8 cellular contexts compared by ENCODE assay signal in the genomic region with DNA sequence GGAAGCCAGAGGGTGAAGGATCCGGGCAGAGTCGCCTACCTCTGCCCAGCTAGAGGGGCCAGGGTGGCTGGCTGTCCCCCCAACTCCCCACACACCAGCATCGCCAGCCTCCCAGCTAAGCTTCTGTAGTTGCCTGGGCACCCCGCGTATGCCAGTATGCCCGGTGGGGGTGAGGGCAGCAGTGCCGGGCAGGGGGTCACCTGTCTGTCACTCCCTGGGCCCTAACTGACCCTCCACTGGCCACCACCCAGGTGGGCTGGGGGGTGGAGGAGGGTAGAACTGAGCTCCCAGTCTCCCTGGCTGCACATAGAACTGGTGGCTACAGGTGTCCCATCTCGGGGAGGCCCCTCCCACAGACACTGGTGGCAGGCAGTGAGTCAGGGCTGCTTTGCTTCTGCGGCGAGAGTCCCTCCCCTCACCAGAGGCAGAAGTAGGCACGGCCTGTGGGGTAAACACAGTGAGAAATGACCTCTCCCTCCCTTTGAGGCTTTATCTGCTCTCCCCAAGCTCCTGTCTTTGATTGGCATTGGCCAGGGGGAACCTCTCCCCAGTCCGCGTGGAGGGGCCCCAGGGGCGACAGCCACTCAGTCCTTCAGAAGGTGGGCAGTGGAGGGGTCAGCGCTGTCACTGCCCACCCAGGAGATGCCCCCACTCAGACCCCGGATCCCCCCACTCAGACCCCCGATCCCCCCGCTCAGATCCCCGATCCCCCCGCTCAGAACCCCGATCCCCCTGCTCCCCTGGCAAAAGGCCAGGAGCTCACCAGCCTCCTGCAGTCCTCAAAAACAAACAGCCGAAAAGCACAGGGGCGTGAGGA. TPM values are rescaled to one million over a fixed set of nuclear protein-coding genes. Genes with fewer than 3 reads are reported as not detected.
A peak's percentile ranks its signal among the peaks of the same experiment; 100 is the strongest.
DNase-seq lines count a peak whose midpoint lies in the region; ATAC-seq and TF ChIP-seq lines count a peak whose summit lies in the region.

No MANE protein-coding gene starts in this region.

- no peaks in the 10 kb centered on the region for H3K9me3 Mint-ChIP-seq in WTC11

- CTCF ChIA-PET in WTC11 (lab: Charles Lee), result interaction anchor here (1.0 to 4.7 kb wide), 4 partner anchors 12 to 139 kb away, joined by 3 to 22 read pairs (median 3); no protein-coding TSS in a partner anchor

- in situ Hi-C loops in Caki2 (cut with HindIII; ENCODE audit: low pct_unique_long_range_greater_than_20kb, low sequenced_read_pairs), result no loop called here
- in situ Hi-C loops in G401 (cut with HindIII; ENCODE audit: low sequenced_read_pairs), result no loop called here

- H3K4me3 Mint-ChIP-seq in WTC11, result no peak overlapping the region

- H3K27me3 Mint-ChIP-seq in WTC11 (ENCODE audit: low read depth), result peaks cover 35% of the 10 kb centered on the region

- no peaks in the 10 kb centered on the region for H3K36me3 Mint-ChIP-seq in WTC11

- H3K4me1 Mint-ChIP-seq in WTC11, result 0 out of 2 replicates have a peak, but pooled peaks cover 3% of the 10 kb centered on the region

- POLR2A ChIA-PET in WTC11 (lab: Charles Lee), result no interaction called here

- DNase-seq in A172 (ENCODE audit: low spot score) (peak; percentile 88), Caki2 (ENCODE audit: low read depth) (peak; percentile 20), RPMI8226 (peak; percentile 95), NCI-H1105 (lab: John Stamatoyannopoulos, UW) (no peak), G401 (ENCODE audit: low spot score) (no peak), WTC11 (ENCODE audit: low spot score) (no peak)

- no peak overlapping the region for H3K27ac Mint-ChIP-seq in WTC11

- ATAC-seq in esophagus mucosa (peak; percentile 16), GM18511 (IDR thresholded peaks at IDR 0.05; ENCODE audit: unreplicated experiment) (no peak), WTC11 (no peak)

- no peak for TF ChIP-seq CTCF in WTC11 (IDR thresholded peaks at IDR 0.05)

TF ChIP-seq in WTC11, 78 proteins besides CTCF, POLR2A, EP300 and RAD21:
- TF ChIP-seq, protein P1, sequence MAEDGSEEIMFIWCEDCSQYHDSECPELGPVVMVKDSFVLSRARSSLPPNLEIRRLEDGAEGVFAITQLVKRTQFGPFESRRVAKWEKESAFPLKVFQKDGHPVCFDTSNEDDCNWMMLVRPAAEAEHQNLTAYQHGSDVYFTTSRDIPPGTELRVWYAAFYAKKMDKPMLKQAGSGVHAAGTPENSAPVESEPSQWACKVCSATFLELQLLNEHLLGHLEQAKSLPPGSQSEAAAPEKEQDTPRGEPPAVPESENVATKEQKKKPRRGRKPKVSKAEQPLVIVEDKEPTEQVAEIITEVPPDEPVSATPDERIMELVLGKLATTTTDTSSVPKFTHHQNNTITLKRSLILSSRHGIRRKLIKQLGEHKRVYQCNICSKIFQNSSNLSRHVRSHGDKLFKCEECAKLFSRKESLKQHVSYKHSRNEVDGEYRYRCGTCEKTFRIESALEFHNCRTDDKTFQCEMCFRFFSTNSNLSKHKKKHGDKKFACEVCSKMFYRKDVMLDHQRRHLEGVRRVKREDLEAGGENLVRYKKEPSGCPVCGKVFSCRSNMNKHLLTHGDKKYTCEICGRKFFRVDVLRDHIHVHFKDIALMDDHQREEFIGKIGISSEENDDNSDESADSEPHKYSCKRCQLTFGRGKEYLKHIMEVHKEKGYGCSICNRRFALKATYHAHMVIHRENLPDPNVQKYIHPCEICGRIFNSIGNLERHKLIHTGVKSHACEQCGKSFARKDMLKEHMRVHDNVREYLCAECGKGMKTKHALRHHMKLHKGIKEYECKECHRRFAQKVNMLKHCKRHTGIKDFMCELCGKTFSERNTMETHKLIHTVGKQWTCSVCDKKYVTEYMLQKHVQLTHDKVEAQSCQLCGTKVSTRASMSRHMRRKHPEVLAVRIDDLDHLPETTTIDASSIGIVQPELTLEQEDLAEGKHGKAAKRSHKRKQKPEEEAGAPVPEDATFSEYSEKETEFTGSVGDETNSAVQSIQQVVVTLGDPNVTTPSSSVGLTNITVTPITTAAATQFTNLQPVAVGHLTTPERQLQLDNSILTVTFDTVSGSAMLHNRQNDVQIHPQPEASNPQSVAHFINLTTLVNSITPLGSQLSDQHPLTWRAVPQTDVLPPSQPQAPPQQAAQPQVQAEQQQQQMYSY (CRISPR knock-in tag; IDR thresholded peaks at IDR 0.05), result no peak
- TF ChIP-seq, protein P2, sequence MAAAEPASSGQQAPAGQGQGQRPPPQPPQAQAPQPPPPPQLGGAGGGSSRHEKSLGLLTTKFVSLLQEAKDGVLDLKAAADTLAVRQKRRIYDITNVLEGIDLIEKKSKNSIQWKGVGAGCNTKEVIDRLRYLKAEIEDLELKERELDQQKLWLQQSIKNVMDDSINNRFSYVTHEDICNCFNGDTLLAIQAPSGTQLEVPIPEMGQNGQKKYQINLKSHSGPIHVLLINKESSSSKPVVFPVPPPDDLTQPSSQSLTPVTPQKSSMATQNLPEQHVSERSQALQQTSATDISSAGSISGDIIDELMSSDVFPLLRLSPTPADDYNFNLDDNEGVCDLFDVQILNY (CRISPR knock-in tag; IDR thresholded peaks at IDR 0.05), result no peak
- TF ChIP-seq RORB (CRISPR knock-in tag; IDR thresholded peaks at IDR 0.05), result no peak
- TF ChIP-seq, protein P3, sequence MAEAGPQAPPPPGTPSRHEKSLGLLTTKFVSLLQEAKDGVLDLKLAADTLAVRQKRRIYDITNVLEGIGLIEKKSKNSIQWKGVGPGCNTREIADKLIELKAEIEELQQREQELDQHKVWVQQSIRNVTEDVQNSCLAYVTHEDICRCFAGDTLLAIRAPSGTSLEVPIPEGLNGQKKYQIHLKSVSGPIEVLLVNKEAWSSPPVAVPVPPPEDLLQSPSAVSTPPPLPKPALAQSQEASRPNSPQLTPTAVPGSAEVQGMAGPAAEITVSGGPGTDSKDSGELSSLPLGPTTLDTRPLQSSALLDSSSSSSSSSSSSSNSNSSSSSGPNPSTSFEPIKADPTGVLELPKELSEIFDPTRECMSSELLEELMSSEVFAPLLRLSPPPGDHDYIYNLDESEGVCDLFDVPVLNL (CRISPR knock-in tag; IDR thresholded peaks at IDR 0.05; ENCODE audit: borderline replicate concordance, low read depth), result no peak
- TF ChIP-seq ZNF416 (CRISPR knock-in tag; IDR thresholded peaks at IDR 0.05), result no peak
- TF ChIP-seq, protein P4, sequence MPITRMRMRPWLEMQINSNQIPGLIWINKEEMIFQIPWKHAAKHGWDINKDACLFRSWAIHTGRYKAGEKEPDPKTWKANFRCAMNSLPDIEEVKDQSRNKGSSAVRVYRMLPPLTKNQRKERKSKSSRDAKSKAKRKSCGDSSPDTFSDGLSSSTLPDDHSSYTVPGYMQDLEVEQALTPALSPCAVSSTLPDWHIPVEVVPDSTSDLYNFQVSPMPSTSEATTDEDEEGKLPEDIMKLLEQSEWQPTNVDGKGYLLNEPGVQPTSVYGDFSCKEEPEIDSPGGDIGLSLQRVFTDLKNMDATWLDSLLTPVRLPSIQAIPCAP (CRISPR knock-in tag; IDR thresholded peaks at IDR 0.05), result no peak
- TF ChIP-seq ZNF121 (CRISPR knock-in tag; IDR thresholded peaks at IDR 0.05), result no peak
- no peak for TF ChIP-seq EMX1 (CRISPR knock-in tag; IDR thresholded peaks at IDR 0.05)
- TF ChIP-seq, protein P5, sequence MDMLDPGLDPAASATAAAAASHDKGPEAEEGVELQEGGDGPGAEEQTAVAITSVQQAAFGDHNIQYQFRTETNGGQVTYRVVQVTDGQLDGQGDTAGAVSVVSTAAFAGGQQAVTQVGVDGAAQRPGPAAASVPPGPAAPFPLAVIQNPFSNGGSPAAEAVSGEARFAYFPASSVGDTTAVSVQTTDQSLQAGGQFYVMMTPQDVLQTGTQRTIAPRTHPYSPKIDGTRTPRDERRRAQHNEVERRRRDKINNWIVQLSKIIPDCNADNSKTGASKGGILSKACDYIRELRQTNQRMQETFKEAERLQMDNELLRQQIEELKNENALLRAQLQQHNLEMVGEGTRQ (CRISPR knock-in tag; IDR thresholded peaks at IDR 0.05), result no peak
- TF ChIP-seq, protein P6, sequence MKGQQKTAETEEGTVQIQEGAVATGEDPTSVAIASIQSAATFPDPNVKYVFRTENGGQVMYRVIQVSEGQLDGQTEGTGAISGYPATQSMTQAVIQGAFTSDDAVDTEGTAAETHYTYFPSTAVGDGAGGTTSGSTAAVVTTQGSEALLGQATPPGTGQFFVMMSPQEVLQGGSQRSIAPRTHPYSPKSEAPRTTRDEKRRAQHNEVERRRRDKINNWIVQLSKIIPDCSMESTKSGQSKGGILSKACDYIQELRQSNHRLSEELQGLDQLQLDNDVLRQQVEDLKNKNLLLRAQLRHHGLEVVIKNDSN (CRISPR knock-in tag; IDR thresholded peaks at IDR 0.05), result no peak
- no peak for TF ChIP-seq ATF1 (CRISPR knock-in tag; IDR thresholded peaks at IDR 0.05)
- TF ChIP-seq ZNF317 (CRISPR knock-in tag; IDR thresholded peaks at IDR 0.05; ENCODE audit: borderline replicate concordance, low read depth), result no peak
- TF ChIP-seq TEAD4 (CRISPR knock-in tag; IDR thresholded peaks at IDR 0.05), result no peak
- no peak for TF ChIP-seq TEAD1 (CRISPR knock-in tag; IDR thresholded peaks at IDR 0.05)

RNA-seq across cellular contexts. Expression of a gene that starts 2.5 kb away (rescaled TPM):
- 8.3 and 9.0 TPM in 2 replicates for total RNA-seq in A172 (2014; rRNA removed; shearing (Covaris generic))
- not detected in 2 replicates for total RNA-seq in Caki2 (2014; rRNA removed; shearing (Covaris generic); ENCODE audit: low replicate concordance)
- not detected for total RNA-seq in esophagus mucosa
- total RNA-seq in G401 (2014; rRNA removed; shearing (Covaris generic)), result not detected in 2 replicates
- 0.57 to 0.85 TPM (median 0.63 TPM) in 3 replicates for total RNA-seq in WTC11 (2021)

Comparison
In these comparisons a context has a peak if more than half of its experiments do, and no peak if none do; other contexts are left out.
1. DNase-seq: peak in A172 (single experiment), Caki2 (single experiment) and RPMI8226 (single experiment); none in NCI-H1105 (single experiment), G401 (single experiment) and WTC11 (single experiment).